8 cellular contexts compared by ENCODE assay signal in genomic region chr13:36345438-36346221, GRCh38. TPM values are rescaled to one million over a fixed set of nuclear protein-coding genes. Genes with fewer than 3 reads are reported as not detected.
A peak's percentile ranks its signal among the peaks of the same experiment; 100 is the strongest.
DNase-seq lines count a peak whose midpoint lies in the region; ATAC-seq and TF ChIP-seq lines count a peak whose summit lies in the region.

No MANE protein-coding gene starts in this region.

- DNase-seq in AG04449 (ENCODE audit: low read depth, low spot score) (no peak), GOT3 (lab: John Stamatoyannopoulos, UW) (peak; percentile 54), PC-9 (peak; percentile 42 to 84), fibroblast of the conjunctiva (ENCODE audit: low read depth) (peak; percentile 74)
- peak; percentile 25 for DNase-seq in activated effector memory CD4-positive, alpha-beta T cell treated with Interleukin-2 at 50 U/mL for 16 hours
- DNase-seq in naive thymus-derived CD4-positive, alpha-beta T cell = peak; percentile 34 to 57 (median 53)
- peak; percentile 36 to 41 for DNase-seq in stimulated activated naive CD8-positive, alpha-beta T cell treated with anti-CD3 and anti-CD28 coated beads, Interleukin-15, amount 100 ng/mL, for 72 hours

- no peaks in the 10 kb centered on the region for H3K36me3 ChIP-seq in PC-9 (ENCODE audit: low read depth)
- H3K36me3 ChIP-seq in naive thymus-derived CD4-positive, alpha-beta T cell (ENCODE audit: control insufficient read depth in 2 of 3, insufficient read depth in 3 of 3, low read length in 3 of 3) = no peaks in the 10 kb centered on the region

- H3K27ac ChIP-seq in PC-9 = peak overlapping the region; percentile 98
- peak overlapping the region; percentile 81 for H3K27ac ChIP-seq in naive thymus-derived CD4-positive, alpha-beta T cell (ENCODE audit: low read depth, low read length)

- peak; percentile 40 for ATAC-seq in naive thymus-derived CD4-positive, alpha-beta T cell
- peak; percentile 56 for ATAC-seq in stimulated activated naive CD8-positive, alpha-beta T cell treated with anti-CD3 and anti-CD28 coated beads, Interleukin-15, amount 100 ng/mL, for 72 hours
- no peak for ATAC-seq in GM21576 (IDR thresholded peaks at IDR 0.05; ENCODE audit: unreplicated experiment)

- H3K27ac Mint-ChIP-seq in naive thymus-derived CD4-positive, alpha-beta T cell = peak overlapping the region; percentile 91 to 99 (median 97)
- peak overlapping the region; percentile 95 to 99 for H3K27ac Mint-ChIP-seq in stimulated activated naive CD8-positive, alpha-beta T cell treated with anti-CD3 and anti-CD28 coated beads, Interleukin-15, amount 100 ng/mL, for 72 hours

- peak overlapping the region; percentile 88 for H3K4me3 ChIP-seq in AG04449 (ENCODE audit: low read depth, low read length)
- H3K4me3 ChIP-seq in PC-9 = peak overlapping the region; percentile 92
- peak overlapping the region; percentile 89 for H3K4me3 ChIP-seq in naive thymus-derived CD4-positive, alpha-beta T cell (ENCODE audit: low read length)

- peaks cover 0 to 5% (median 0%) of the 10 kb centered on the region in 5 donors for H3K27me3 Mint-ChIP-seq in naive thymus-derived CD4-positive, alpha-beta T cell
- H3K27me3 Mint-ChIP-seq in stimulated activated naive CD8-positive, alpha-beta T cell treated with anti-CD3 and anti-CD28 coated beads, Interleukin-15, amount 100 ng/mL, for 72 hours = no peaks in the 10 kb centered on the region

- peaks cover 0 to 2% (median 0%) of the 10 kb centered on the region in 11 donors for H3K9me3 Mint-ChIP-seq in naive thymus-derived CD4-positive, alpha-beta T cell
- H3K9me3 Mint-ChIP-seq in stimulated activated naive CD8-positive, alpha-beta T cell treated with anti-CD3 and anti-CD28 coated beads, Interleukin-15, amount 100 ng/mL, for 72 hours = no peaks in the 10 kb centered on the region

- H3F3A ChIP-seq in PC-9 (ENCODE audit: insufficient read depth, low read depth) = peaks cover 23% of the 10 kb centered on the region

- TF ChIP-seq CTCF in AG04449 (IDR thresholded peaks at IDR 0.05; ENCODE audit: insufficient read depth, low read length, missing control alignments) (no peak), PC-9 (conservative IDR thresholded peaks at IDR 0.05) (no peak)

- H3K4me3 Mint-ChIP-seq in naive thymus-derived CD4-positive, alpha-beta T cell = peak overlapping the region; percentile 83 to 99 (median 96)
- H3K4me3 Mint-ChIP-seq in stimulated activated naive CD8-positive, alpha-beta T cell treated with anti-CD3 and anti-CD28 coated beads, Interleukin-15, amount 100 ng/mL, for 72 hours = peak overlapping the region; percentile 73 to 85

- peaks cover 33% of the 10 kb centered on the region for H3K4me1 ChIP-seq in PC-9 (replicated peaks; ENCODE audit: insufficient read depth)
- peaks cover 4 to 14% of the 10 kb centered on the region in 2 donors for H3K4me1 ChIP-seq in naive thymus-derived CD4-positive, alpha-beta T cell (ENCODE audit: control insufficient read depth in 2 of 2, insufficient read depth in 2 of 2, low read length in 2 of 2)

- intact Hi-C loops in PC-9 (cut with micrococcal nuclease; ENCODE audit: unreplicated experiment) = loop anchor here (1.0 to 5.0 kb wide), 6 partner anchors 48 to 637 kb away; partner anchors contain the start of gene CCDC169
- intact Hi-C loops in naive thymus-derived CD4-positive, alpha-beta T cell (cut with micrococcal nuclease) = loop anchor here (1.0 to 10.0 kb wide), 12 partner anchors 9 to 719 kb away; partner anchors contain the start of genes ALG5 (in 2 of the 2), CCDC169 (in 2 of the 2), RFXAP (in 2 of the 2) and SUPT20H (in 1 of the 2)

- no TSS peak for BruUV-seq in PC-9 (replicated peaks; lab: Mats Ljungman, UMichigan)

- H2AFZ ChIP-seq in PC-9 = peak overlapping the region; percentile 83

- CTCF ChIA-PET in AG04449 (lab: Yijun Ruan, JAX) = interaction anchor here (1.2 to 6.2 kb wide), 14 partner anchors 9 to 1272 kb away, joined by 3 to 63 read pairs (median 6); no protein-coding TSS in a partner anchor
- CTCF ChIA-PET in PC-9 (lab: Charles Lee) = no interaction called here
- CTCF ChIA-PET in naive thymus-derived CD4-positive, alpha-beta T cell (lab: Charles Lee) = interaction anchor here (0.6 kb wide), 1 partner anchor 391 kb away, joined by 3 read pairs; no protein-coding TSS in a partner anchor

- no peaks in the 10 kb centered on the region for H3K9me3 ChIP-seq in PC-9 (ENCODE audit: insufficient read depth, low read depth)
- no peaks in the 10 kb centered on the region for H3K9me3 ChIP-seq in naive thymus-derived CD4-positive, alpha-beta T cell (ENCODE audit: control insufficient read depth in 2 of 3, low read length in 3 of 3)

- H3K4me1 Mint-ChIP-seq in naive thymus-derived CD4-positive, alpha-beta T cell = peaks cover 27 to 50% (median 43%) of the 10 kb centered on the region in 7 donors
- H3K4me1 Mint-ChIP-seq in stimulated activated naive CD8-positive, alpha-beta T cell treated with anti-CD3 and anti-CD28 coated beads, Interleukin-15, amount 100 ng/mL, for 72 hours = peaks cover 35% of the 10 kb centered on the region

- no peaks in the 10 kb centered on the region for H3K9me2 ChIP-seq in PC-9 (ENCODE audit: insufficient read depth)

- H3K36me3 Mint-ChIP-seq in naive thymus-derived CD4-positive, alpha-beta T cell = peaks cover 0 to 4% (median 0%) of the 10 kb centered on the region in 5 donors

- peak overlapping the region; percentile 84 for H3K4me2 ChIP-seq in PC-9

- H4K20me1 ChIP-seq in PC-9 (ENCODE audit: insufficient read depth) = no peaks in the 10 kb centered on the region

- POLR2A ChIA-PET in AG04449 (lab: Yijun Ruan, JAX) = interaction anchor here (1.0 kb wide), 1 partner anchor 31 kb away, joined by 3 read pairs; no protein-coding TSS in a partner anchor
- POLR2A ChIA-PET in PC-9 (lab: Charles Lee; ENCODE audit: unreplicated experiment) = no interaction called here
- POLR2A ChIA-PET in naive thymus-derived CD4-positive, alpha-beta T cell (lab: Charles Lee) = interaction anchor here (1.0 to 1.5 kb wide), 2 partner anchors 11 to 654 kb away, joined by 3 to 8 read pairs; partner anchors contain the start of genes ALG5 and EXOSC8

- H3K79me2 ChIP-seq in PC-9 (ENCODE audit: low read depth) = peaks cover 51% of the 10 kb centered on the region

- H3K27me3 ChIP-seq in PC-9 (ENCODE audit: insufficient read depth, low read depth) = no peaks in the 10 kb centered on the region
- no peaks in the 10 kb centered on the region for H3K27me3 ChIP-seq in naive thymus-derived CD4-positive, alpha-beta T cell (ENCODE audit: control insufficient read depth in 2 of 2, insufficient read depth in 2 of 2, low read length in 2 of 2)

RNA-seq across cellular contexts. Expression of gene SPART, which starts 0.6 kb away (rescaled TPM):
- 36.2 and 51.4 TPM in 2 replicates for total RNA-seq in PC-9 (2021)
- total RNA-seq in naive thymus-derived CD4-positive, alpha-beta T cell = 10 to 100 TPM; 24.8 to 67.5 (median 26.9) TPM
- 10 to 100 TPM; 39.6 to 59.1 TPM for polyA plus RNA-seq in naive thymus-derived CD4-positive, alpha-beta T cell

RNA-seq across cellular contexts. Expression of gene CCDC169, which starts 48.0 kb away (rescaled TPM):
- total RNA-seq in PC-9 (2021) = 6.5 and 6.9 TPM in 2 replicates
- under 1 TPM in 2 of 5 experiments, not detected in 3; 0.41 to 0.42 TPM for total RNA-seq in naive thymus-derived CD4-positive, alpha-beta T cell
- not detected for polyA plus RNA-seq in naive thymus-derived CD4-positive, alpha-beta T cell
